ENCODE assay signal across 24 cellular contexts in genomic region chr4:185892165-185892564, GRCh38.
"Had no signal": no experiment of that assay in that cellular context is flagged by ENCODE, and none has a peak within 500 bp of the region (broad histone marks: within the 10 kb centered on the region; RNA-seq: fewer than 3 reads in every experiment).

No MANE protein-coding gene starts in this region.

- H3K4me3 ChIP-seq: ascending aorta, breast epithelium, mucosa of descending colon, spleen, thoracic aorta, upper lobe of right lung had no signal

- H3K27me3 ChIP-seq: ascending aorta, breast epithelium, foreskin keratinocyte, spleen, upper lobe of right lung had no signal

- H3K9me3 Mint-ChIP-seq: activated CD4-positive, alpha-beta T cell treated with anti-CD3 and anti-CD28 coated beads, Interleukin-2, amount 10 ng/mL, durations not matched to agents 7 days and 5 days had no signal

- H3K36me3 ChIP-seq: ascending aorta, breast epithelium, thoracic aorta, upper lobe of right lung had no signal

- H3K27ac Mint-ChIP-seq: activated CD4-positive, alpha-beta T cell treated with anti-CD3 and anti-CD28 coated beads, Interleukin-2, amount 10 ng/mL, durations not matched to agents 7 days and 5 days; activated CD8-positive, alpha-beta T cell treated with anti-CD3 and anti-CD28 coated beads, Interleukin-2, amount 10 ng/mL, durations not matched to agents 7 days and 5 days; activated T-cell treated with anti-CD3 and anti-CD28 coated beads, Interleukin-2, amount 50 U/mL, for 24 hours; effector memory CD8-positive, alpha-beta T cell; memory B cell; naive B cell; stimulated activated memory B cell treated with anti-CD40 and anti-IgM and Interleukin-4, amounts not matched to agents 10 μg/mL and 1 μg/mL and 100 μg/mL, for 72 hours; T-cell had no signal

- ATAC-seq: activated CD8-positive, alpha-beta T cell treated with anti-CD3 and anti-CD28 coated beads, Interleukin-2, amount 10 ng/mL, durations not matched to agents 7 days and 5 days; effector memory CD8-positive, alpha-beta T cell; foreskin keratinocyte; left ventricle myocardium superior; mucosa of descending colon; sciatic nerve; stimulated activated memory B cell treated with anti-CD40 and anti-IgM and Interleukin-4, amounts not matched to agents 10 μg/mL and 1 μg/mL and 100 μg/mL, for 72 hours; T-cell; upper lobe of right lung had no signal

- H3K4me1 ChIP-seq: ascending aorta, breast epithelium, foreskin keratinocyte, upper lobe of right lung had no signal

- DNase-seq: activated CD4-positive, alpha-beta T cell treated with anti-CD3 and anti-CD28 coated beads, Interleukin-2, amount 10 ng/mL, durations not matched to agents 7 days and 5 days; activated CD4-positive, CD25-positive, alpha-beta regulatory T cell; activated CD8-positive, alpha-beta T cell treated with anti-CD3 and anti-CD28 coated beads, Interleukin-2, amount 10 ng/mL, durations not matched to agents 7 days and 5 days; activated naive CD4-positive, alpha-beta T cell treated with anti-CD3 and anti-CD28 coated beads, Interleukin-2, amount 50 U/mL, for 16 hours; activated T-cell treated with anti-CD3 and anti-CD28 coated beads, Interleukin-2, amount 50 U/mL, for 24 hours; effector memory CD8-positive, alpha-beta T cell; foreskin keratinocyte; glutamatergic neuron; hypothalamus; islet precursor cell; left ventricle myocardium superior; mucosa of descending colon; naive B cell; spleen; stimulated activated CD4-positive, alpha-beta T cell treated with anti-CD3 and anti-CD28 coated beads, Interleukin-4, amount 100 ng/mL, for 4 hours; T-cell; upper lobe of right lung had no signal

- H3K27ac ChIP-seq: ascending aorta, breast epithelium, foreskin keratinocyte, spleen, thoracic aorta, upper lobe of right lung had no signal

- H3K36me3 Mint-ChIP-seq: stimulated activated memory B cell treated with anti-CD40 and anti-IgM and Interleukin-4, amounts not matched to agents 10 μg/mL and 1 μg/mL and 100 μg/mL, for 72 hours; T-cell had no signal

- H3K9me3 ChIP-seq: mucosa of descending colon, upper lobe of right lung had no signal

- H3K4me3 Mint-ChIP-seq: activated CD4-positive, alpha-beta T cell treated with anti-CD3 and anti-CD28 coated beads, Interleukin-2, amount 10 ng/mL, durations not matched to agents 7 days and 5 days; activated CD8-positive, alpha-beta T cell treated with anti-CD3 and anti-CD28 coated beads, Interleukin-2, amount 10 ng/mL, durations not matched to agents 7 days and 5 days; activated T-cell treated with anti-CD3 and anti-CD28 coated beads, Interleukin-2, amount 50 U/mL, for 24 hours; effector memory CD8-positive, alpha-beta T cell; memory B cell; naive B cell; neural crest cell; stimulated activated memory B cell treated with anti-CD40 and anti-IgM and Interleukin-4, amounts not matched to agents 10 μg/mL and 1 μg/mL and 100 μg/mL, for 72 hours; T-cell had no signal
